17 cellular contexts compared by ENCODE assay signal in the genomic region with DNA sequence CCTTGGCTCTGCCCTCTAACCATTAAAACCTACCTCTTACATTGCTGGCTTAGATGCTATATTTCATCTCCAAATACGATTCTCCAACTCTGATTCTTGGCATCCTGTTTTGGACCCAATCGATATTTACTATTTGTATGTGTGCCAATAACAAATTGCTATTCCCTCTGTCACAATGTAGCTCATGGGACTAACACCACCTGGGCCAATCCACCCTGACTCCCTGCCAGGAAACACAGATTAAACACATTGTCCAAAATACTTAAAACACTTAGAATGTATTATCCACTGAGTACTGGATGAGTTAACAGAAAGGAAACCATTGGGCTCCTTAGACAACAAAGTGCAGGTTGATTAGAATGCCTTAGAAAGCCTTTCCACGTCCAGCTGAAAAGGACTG.
DNase-seq lines count a peak whose midpoint lies in the region; FAIRE-seq and TF ChIP-seq lines count a peak whose summit lies in the region.
"Had no signal": no experiment of that assay in that cellular context is flagged by ENCODE, and none has a peak within 500 bp of the region (broad histone marks: within the 10 kb centered on the region; RNA-seq: fewer than 3 reads in every experiment).

No MANE protein-coding gene starts in this region.

- H3K27ac Mint-ChIP-seq in mesothelial cell of epicardium, result peak overlapping the region; percentile 16
- H3K27ac Mint-ChIP-seq: CD8-positive, alpha-beta memory T cell; HFFc6 had no signal

- H3K36me3 Mint-ChIP-seq in mesothelial cell of epicardium, result no peaks in the 10 kb centered on the region
- H3K36me3 Mint-ChIP-seq: CD8-positive, alpha-beta memory T cell had no signal

- no peaks in the 10 kb centered on the region for H3K9me3 ChIP-seq in small intestine (ENCODE audit: control insufficient read depth, low read depth)

- no peaks in the 10 kb centered on the region for H3K9me3 Mint-ChIP-seq in mesothelial cell of epicardium

- H3K27me3 Mint-ChIP-seq in mesothelial cell of epicardium (ENCODE audit: low read depth), result no peaks in the 10 kb centered on the region

- no peaks in the 10 kb centered on the region for H3K27me3 ChIP-seq in small intestine (ENCODE audit: control insufficient read depth in 2 of 2, insufficient read depth in 2 of 2, low read length in 2 of 2)
- H3K27me3 ChIP-seq: BLaER1 treated with 17β-estradiol and CSF1 and Interleukin-3, amounts not matched to agents 10 nM and 100 nM had no signal

- DNase-seq in DMS79 (lab: John Stamatoyannopoulos, UW) (peak; percentile 38), NCI-H1105 treated with DMSO at 0.1 percent for 48 hours (lab: John Stamatoyannopoulos, UW) (peak; percentile 86), NCI-H69 (lab: John Stamatoyannopoulos, UW) (peak; percentile 27), mesothelial cell of epicardium (ENCODE audit: low spot score in 2 of 2, unreplicated experiment in 2 of 2) (no peak), inferior parietal cortex (ENCODE audit: extremely low spot score) (no peak), small intestine (no peak), glomerular visceral epithelial cell (ENCODE audit: extremely low spot score) (no peak), DMS 273 treated with DMSO at 0.1 percent for 48 hours (lab: John Stamatoyannopoulos, UW) (no peak)
- DNase-seq: CD8-positive, alpha-beta memory T cell; HFFc6; KG1; NCI-H1694 treated with DMSO at 0.1 percent for 48 hours; NCI-H524 treated with DMSO at 0.1 percent for 48 hours; RPMI8226; SIG-M5 had no signal

- H3K4me3 ChIP-seq in small intestine (ENCODE audit: low read depth in 1 of 2, low read length in 2 of 2), result no peak overlapping the region
- H3K4me3 ChIP-seq: BLaER1 treated with 17β-estradiol and CSF1 and Interleukin-3, amounts not matched to agents 10 nM and 100 nM had no signal

- FAIRE-seq in small intestine (lab: Jason Lieb, UNC), result no peak
- FAIRE-seq: A204.1 had no signal

- 38 to 53% (median 49%) methylated on average over 3 of the region's 3 CpGs for WGBS in small intestine, 3 donors

- no peaks in the 10 kb centered on the region for H3K36me3 ChIP-seq in small intestine (ENCODE audit: control insufficient read depth in 2 of 2, insufficient read depth in 2 of 2, low read length in 2 of 2)
- H3K36me3 ChIP-seq: BLaER1 treated with 17β-estradiol and CSF1 and Interleukin-3, amounts not matched to agents 10 nM and 100 nM had no signal

- no peak overlapping the region for H3K27ac ChIP-seq in small intestine (ENCODE audit: low read depth in 1 of 2, low read length in 1 of 2)
- H3K27ac ChIP-seq: BLaER1 treated with 17β-estradiol and CSF1 and Interleukin-3, amounts not matched to agents 10 nM and 100 nM had no signal

- no peak overlapping the region for H3K4me3 Mint-ChIP-seq in mesothelial cell of epicardium
- H3K4me3 Mint-ChIP-seq: CD8-positive, alpha-beta memory T cell; HFFc6 had no signal

- H3K4me1 ChIP-seq in small intestine (ENCODE audit: control insufficient read depth in 2 of 2, insufficient read depth in 1 of 2, low read depth in 1 of 2, low read length in 1 of 2), result no peaks in the 10 kb centered on the region
- H3K4me1 ChIP-seq: BLaER1 treated with 17β-estradiol and CSF1 and Interleukin-3, amounts not matched to agents 10 nM and 100 nM had no signal

- TF ChIP-seq CTCF in mesothelial cell of epicardium (IDR thresholded peaks at IDR 0.05; ENCODE audit: unreplicated experiment), result no peak

- H3K4me1 Mint-ChIP-seq in mesothelial cell of epicardium, result peaks cover 65% of the 10 kb centered on the region
- H3K4me1 Mint-ChIP-seq: CD8-positive, alpha-beta memory T cell had no signal

Comparison
In these comparisons a context has a peak if more than half of its experiments do, and no peak if none do; other contexts are left out.
1. DNase-seq: peak in DMS79 (single experiment), NCI-H1105 treated with DMSO at 0.1 percent for 48 hours (single experiment) and NCI-H69 (single experiment); none in mesothelial cell of epicardium (0 of 2), inferior parietal cortex (single experiment), small intestine (single experiment), glomerular visceral epithelial cell (single experiment) and DMS 273 treated with DMSO at 0.1 percent for 48 hours (single experiment).